ENCODE assay signal across 1 cellular context in the genomic region with DNA sequence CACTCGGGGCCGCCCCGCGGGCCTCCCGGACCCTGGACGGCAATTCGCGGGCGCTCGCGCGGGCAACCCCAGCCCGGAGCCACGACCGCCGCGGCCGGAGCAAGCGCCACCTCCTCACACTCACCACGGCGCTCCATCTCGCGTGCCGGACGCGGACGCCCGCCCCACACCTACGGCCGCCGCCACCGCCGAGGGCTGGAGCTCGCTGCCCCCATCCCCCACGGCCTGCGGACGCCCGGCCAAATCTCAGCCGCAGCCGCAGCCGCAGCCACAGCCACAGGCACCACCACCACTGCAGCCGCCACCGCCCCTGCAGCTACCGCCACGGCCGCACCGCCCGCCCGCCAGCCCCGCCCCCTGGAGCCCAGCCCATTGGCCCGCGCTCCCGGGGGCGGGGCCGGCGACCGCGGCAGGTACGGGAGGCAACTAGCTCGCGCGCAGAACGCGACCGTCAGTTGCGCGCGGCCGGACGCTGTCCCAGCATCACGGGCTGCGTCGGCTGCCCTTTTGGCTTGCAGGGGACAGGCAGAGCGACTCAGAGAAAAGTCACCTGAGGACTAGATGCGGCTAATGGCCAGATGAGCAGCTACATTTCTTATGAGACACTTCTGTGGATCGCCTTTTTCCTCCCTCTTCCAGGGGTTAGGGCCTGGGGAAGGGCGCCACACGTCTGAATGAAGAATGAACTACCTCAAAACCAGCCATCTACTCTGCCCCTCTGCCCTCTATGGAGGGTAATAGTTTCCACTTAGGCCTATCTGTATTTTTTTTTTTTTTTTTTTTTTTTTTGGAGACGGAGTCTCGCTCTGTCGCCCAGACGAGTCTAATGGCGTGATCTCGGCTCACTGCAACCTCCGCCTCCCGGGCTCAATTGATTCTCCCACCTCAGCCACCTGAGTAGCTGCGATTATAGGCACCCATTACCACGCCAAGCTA.
TF ChIP-seq lines count a peak whose summit lies in the region.

A gene with protein sequence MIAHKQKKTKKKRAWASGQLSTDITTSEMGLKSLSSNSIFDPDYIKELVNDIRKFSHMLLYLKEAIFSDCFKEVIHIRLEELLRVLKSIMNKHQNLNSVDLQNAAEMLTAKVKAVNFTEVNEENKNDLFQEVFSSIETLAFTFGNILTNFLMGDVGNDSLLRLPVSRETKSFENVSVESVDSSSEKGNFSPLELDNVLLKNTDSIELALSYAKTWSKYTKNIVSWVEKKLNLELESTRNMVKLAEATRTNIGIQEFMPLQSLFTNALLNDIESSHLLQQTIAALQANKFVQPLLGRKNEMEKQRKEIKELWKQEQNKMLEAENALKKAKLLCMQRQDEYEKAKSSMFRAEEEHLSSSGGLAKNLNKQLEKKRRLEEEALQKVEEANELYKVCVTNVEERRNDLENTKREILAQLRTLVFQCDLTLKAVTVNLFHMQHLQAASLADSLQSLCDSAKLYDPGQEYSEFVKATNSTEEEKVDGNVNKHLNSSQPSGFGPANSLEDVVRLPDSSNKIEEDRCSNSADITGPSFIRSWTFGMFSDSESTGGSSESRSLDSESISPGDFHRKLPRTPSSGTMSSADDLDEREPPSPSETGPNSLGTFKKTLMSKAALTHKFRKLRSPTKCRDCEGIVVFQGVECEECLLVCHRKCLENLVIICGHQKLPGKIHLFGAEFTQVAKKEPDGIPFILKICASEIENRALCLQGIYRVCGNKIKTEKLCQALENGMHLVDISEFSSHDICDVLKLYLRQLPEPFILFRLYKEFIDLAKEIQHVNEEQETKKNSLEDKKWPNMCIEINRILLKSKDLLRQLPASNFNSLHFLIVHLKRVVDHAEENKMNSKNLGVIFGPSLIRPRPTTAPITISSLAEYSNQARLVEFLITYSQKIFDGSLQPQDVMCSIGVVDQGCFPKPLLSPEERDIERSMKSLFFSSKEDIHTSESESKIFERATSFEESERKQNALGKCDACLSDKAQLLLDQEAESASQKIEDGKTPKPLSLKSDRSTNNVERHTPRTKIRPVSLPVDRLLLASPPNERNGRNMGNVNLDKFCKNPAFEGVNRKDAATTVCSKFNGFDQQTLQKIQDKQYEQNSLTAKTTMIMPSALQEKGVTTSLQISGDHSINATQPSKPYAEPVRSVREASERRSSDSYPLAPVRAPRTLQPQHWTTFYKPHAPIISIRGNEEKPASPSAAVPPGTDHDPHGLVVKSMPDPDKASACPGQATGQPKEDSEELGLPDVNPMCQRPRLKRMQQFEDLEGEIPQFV (minus strand): TSS at position 294 of the 936 bp plus-strand sequence. CDS start 5,973 bp downstream, outside the sequence.

TF ChIP-seq in HepG2, 621 proteins besides CTCF, POLR2A, EP300 and RAD21 (continued from another document and continues in another):
- TF ChIP-seq, protein P1, sequence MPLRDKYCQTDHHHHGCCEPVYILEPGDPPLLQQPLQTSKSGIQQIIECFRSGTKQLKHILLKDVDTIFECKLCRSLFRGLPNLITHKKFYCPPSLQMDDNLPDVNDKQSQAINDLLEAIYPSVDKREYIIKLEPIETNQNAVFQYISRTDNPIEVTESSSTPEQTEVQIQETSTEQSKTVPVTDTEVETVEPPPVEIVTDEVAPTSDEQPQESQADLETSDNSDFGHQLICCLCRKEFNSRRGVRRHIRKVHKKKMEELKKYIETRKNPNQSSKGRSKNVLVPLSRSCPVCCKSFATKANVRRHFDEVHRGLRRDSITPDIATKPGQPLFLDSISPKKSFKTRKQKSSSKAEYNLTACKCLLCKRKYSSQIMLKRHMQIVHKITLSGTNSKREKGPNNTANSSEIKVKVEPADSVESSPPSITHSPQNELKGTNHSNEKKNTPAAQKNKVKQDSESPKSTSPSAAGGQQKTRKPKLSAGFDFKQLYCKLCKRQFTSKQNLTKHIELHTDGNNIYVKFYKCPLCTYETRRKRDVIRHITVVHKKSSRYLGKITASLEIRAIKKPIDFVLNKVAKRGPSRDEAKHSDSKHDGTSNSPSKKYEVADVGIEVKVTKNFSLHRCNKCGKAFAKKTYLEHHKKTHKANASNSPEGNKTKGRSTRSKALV (CRISPR knock-in tag; IDR thresholded peaks at IDR 0.05), result peak; percentile 58; the same call in 1 of the 2 replicates
- TF ChIP-seq, protein P2, sequence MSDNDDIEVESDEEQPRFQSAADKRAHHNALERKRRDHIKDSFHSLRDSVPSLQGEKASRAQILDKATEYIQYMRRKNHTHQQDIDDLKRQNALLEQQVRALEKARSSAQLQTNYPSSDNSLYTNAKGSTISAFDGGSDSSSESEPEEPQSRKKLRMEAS (IDR thresholded peaks at IDR 0.05), result peak; percentile 62; the same call in 1 of the 2 replicates
- TF ChIP-seq, protein P3, sequence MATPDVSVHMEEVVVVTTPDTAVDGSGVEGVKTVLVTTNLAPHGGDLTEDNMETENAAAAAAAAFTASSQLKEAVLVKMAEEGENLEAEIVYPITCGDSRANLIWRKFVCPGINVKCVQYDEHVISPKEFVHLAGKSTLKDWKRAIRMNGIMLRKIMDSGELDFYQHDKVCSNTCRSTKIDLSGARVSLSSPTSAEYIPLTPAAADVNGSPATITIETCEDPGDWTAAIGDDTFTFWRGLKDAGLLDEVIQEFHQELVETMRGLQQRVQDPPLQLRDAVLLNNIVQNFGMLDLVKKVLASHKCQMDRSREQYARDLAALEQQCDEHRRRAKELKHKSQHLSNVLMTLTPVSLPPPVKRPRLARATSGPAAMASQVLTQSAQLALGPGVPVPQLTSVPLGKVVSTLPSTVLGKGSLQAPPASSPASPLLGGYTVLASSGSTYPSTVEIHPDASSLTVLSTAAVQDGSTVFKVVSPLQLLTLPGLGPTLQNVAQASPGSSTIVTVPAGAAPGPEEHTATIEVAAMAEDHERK (CRISPR knock-in tag; IDR thresholded peaks at IDR 0.05; ENCODE audit: low read depth), result no peak
- TF ChIP-seq KAT7 (CRISPR knock-in tag; IDR thresholded peaks at IDR 0.05; ENCODE audit: borderline replicate concordance), result peak; percentile 49; the same call in 1 of the 2 replicates
- 0 out of 2 replicates have a peak, but pooled peaks have one; percentile 49 for TF ChIP-seq ZNF451 (CRISPR knock-in tag; IDR thresholded peaks at IDR 0.05)
- 0 out of 2 replicates have a peak, but pooled peaks have one; percentile 30 for TF ChIP-seq CBX5 (CRISPR knock-in tag; IDR thresholded peaks at IDR 0.05; ENCODE audit: borderline replicate concordance)
- TF ChIP-seq, protein P4, sequence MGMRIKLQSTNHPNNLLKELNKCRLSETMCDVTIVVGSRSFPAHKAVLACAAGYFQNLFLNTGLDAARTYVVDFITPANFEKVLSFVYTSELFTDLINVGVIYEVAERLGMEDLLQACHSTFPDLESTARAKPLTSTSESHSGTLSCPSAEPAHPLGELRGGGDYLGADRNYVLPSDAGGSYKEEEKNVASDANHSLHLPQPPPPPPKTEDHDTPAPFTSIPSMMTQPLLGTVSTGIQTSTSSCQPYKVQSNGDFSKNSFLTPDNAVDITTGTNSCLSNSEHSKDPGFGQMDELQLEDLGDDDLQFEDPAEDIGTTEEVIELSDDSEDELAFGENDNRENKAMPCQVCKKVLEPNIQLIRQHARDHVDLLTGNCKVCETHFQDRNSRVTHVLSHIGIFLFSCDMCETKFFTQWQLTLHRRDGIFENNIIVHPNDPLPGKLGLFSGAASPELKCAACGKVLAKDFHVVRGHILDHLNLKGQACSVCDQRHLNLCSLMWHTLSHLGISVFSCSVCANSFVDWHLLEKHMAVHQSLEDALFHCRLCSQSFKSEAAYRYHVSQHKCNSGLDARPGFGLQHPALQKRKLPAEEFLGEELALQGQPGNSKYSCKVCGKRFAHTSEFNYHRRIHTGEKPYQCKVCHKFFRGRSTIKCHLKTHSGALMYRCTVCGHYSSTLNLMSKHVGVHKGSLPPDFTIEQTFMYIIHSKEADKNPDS (CRISPR knock-in tag; IDR thresholded peaks at IDR 0.05), result 0 out of 2 replicates have a peak, but pooled peaks have one; percentile 4
- TF ChIP-seq SALL1 (CRISPR knock-in tag; IDR thresholded peaks at IDR 0.05), result peak; percentile 75
- peak; percentile 48 for TF ChIP-seq ZNF883 (CRISPR knock-in tag; IDR thresholded peaks at IDR 0.05; ENCODE audit: not compliant biosample characterization)
- peak; percentile 72; the same call in 1 of the 2 replicates for TF ChIP-seq TARDBP (CRISPR knock-in tag; IDR thresholded peaks at IDR 0.05)
- TF ChIP-seq ZNF180 (CRISPR knock-in tag; IDR thresholded peaks at IDR 0.05; ENCODE audit: borderline replicate concordance, low read depth), result no peak
- TF ChIP-seq RBAK (CRISPR knock-in tag; IDR thresholded peaks at IDR 0.05), result no peak
- TF ChIP-seq SAFB2 (CRISPR knock-in tag; IDR thresholded peaks at IDR 0.05; ENCODE audit: borderline replicate concordance, low read depth), result peak; percentile 70; the same call in 1 of the 2 replicates
- no peak for TF ChIP-seq HDAC6 (IDR thresholded peaks at IDR 0.05; ENCODE audit: low read depth, low read length)
- TF ChIP-seq, protein P5, sequence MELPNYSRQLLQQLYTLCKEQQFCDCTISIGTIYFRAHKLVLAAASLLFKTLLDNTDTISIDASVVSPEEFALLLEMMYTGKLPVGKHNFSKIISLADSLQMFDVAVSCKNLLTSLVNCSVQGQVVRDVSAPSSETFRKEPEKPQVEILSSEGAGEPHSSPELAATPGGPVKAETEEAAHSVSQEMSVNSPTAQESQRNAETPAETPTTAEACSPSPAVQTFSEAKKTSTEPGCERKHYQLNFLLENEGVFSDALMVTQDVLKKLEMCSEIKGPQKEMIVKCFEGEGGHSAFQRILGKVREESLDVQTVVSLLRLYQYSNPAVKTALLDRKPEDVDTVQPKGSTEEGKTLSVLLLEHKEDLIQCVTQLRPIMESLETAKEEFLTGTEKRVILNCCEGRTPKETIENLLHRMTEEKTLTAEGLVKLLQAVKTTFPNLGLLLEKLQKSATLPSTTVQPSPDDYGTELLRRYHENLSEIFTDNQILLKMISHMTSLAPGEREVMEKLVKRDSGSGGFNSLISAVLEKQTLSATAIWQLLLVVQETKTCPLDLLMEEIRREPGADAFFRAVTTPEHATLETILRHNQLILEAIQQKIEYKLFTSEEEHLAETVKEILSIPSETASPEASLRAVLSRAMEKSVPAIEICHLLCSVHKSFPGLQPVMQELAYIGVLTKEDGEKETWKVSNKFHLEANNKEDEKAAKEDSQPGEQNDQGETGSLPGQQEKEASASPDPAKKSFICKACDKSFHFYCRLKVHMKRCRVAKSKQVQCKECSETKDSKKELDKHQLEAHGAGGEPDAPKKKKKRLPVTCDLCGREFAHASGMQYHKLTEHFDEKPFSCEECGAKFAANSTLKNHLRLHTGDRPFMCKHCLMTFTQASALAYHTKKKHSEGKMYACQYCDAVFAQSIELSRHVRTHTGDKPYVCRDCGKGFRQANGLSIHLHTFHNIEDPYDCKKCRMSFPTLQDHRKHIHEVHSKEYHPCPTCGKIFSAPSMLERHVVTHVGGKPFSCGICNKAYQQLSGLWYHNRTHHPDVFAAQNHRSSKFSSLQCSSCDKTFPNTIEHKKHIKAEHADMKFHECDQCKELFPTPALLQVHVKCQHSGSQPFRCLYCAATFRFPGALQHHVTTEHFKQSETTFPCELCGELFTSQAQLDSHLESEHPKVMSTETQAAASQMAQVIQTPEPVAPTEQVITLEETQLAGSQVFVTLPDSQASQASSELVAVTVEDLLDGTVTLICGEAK (IDR thresholded peaks at IDR 0.05), result no peak
- TF ChIP-seq, protein P5 (CRISPR knock-in tag; IDR thresholded peaks at IDR 0.05), result no peak
- peak; percentile 29; the same call in 1 of the 2 replicates for TF ChIP-seq RXRB (CRISPR knock-in tag; IDR thresholded peaks at IDR 0.05; ENCODE audit: borderline replicate concordance)
- no peak; the same call in 1 of the 2 replicates for TF ChIP-seq ZNF333 (CRISPR knock-in tag; IDR thresholded peaks at IDR 0.05; ENCODE audit: borderline replicate concordance)
- 0 out of 2 replicates have a peak, but pooled peaks have one; percentile 51 for TF ChIP-seq ZNF235 (CRISPR knock-in tag; IDR thresholded peaks at IDR 0.05; ENCODE audit: borderline replicate concordance)
- TF ChIP-seq, protein P6, sequence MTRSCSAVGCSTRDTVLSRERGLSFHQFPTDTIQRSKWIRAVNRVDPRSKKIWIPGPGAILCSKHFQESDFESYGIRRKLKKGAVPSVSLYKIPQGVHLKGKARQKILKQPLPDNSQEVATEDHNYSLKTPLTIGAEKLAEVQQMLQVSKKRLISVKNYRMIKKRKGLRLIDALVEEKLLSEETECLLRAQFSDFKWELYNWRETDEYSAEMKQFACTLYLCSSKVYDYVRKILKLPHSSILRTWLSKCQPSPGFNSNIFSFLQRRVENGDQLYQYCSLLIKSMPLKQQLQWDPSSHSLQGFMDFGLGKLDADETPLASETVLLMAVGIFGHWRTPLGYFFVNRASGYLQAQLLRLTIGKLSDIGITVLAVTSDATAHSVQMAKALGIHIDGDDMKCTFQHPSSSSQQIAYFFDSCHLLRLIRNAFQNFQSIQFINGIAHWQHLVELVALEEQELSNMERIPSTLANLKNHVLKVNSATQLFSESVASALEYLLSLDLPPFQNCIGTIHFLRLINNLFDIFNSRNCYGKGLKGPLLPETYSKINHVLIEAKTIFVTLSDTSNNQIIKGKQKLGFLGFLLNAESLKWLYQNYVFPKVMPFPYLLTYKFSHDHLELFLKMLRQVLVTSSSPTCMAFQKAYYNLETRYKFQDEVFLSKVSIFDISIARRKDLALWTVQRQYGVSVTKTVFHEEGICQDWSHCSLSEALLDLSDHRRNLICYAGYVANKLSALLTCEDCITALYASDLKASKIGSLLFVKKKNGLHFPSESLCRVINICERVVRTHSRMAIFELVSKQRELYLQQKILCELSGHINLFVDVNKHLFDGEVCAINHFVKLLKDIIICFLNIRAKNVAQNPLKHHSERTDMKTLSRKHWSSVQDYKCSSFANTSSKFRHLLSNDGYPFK (CRISPR knock-in tag; IDR thresholded peaks at IDR 0.05; ENCODE audit: borderline replicate concordance), result 0 out of 2 replicates have a peak, but pooled peaks have one; percentile 13
- TF ChIP-seq MLLT10 (CRISPR knock-in tag; IDR thresholded peaks at IDR 0.05), result no peak
- no peak for TF ChIP-seq MXD4 (CRISPR knock-in tag; IDR thresholded peaks at IDR 0.05)
- no peak for TF ChIP-seq ZNF570 (CRISPR knock-in tag; IDR thresholded peaks at IDR 0.05; ENCODE audit: borderline replicate concordance)
- TF ChIP-seq GATAD1 (CRISPR knock-in tag; IDR thresholded peaks at IDR 0.05), result 0 out of 2 replicates have a peak, but pooled peaks have one; percentile 47
- peak; percentile 47 for TF ChIP-seq AGO2 (optimal IDR thresholded peaks at IDR 0.05; ENCODE audit: low read depth, low read length)
